Comparison of ENCODE assay signal across 8 cellular contexts in genomic region chr14:99972748-99973466, GRCh38.
DNase-seq lines count a peak whose midpoint lies in the region; TF ChIP-seq lines count a peak whose summit lies in the region.

No MANE protein-coding gene starts in this region.

- peaks cover 24% of the 10 kb centered on the region for H3K4me1 Mint-ChIP-seq in HFFc6 (ENCODE audit: low read depth)

- H3K36me3 ChIP-seq in ACC112 (ENCODE audit: insufficient read depth, low read length) = no peaks in the 10 kb centered on the region
- H3K36me3 ChIP-seq in brain microvascular endothelial cell (replicated peaks) = no peaks in the 10 kb centered on the region
- H3K36me3 ChIP-seq in muscle layer of colon (ENCODE audit: insufficient read depth, low read length) = no peaks in the 10 kb centered on the region

- H3K27me3 ChIP-seq in ACC112 (ENCODE audit: insufficient read depth, low read length) = no peaks in the 10 kb centered on the region
- H3K27me3 ChIP-seq in brain microvascular endothelial cell (replicated peaks) = no peaks in the 10 kb centered on the region
- H3K27me3 ChIP-seq in muscle layer of colon (ENCODE audit: control insufficient read depth in 1 of 2, insufficient read depth in 2 of 2, low read length in 2 of 2) = no peaks in the 10 kb centered on the region

- no peak overlapping the region for H3K27ac Mint-ChIP-seq in HFFc6

- H3K36me3 Mint-ChIP-seq in HFFc6 (ENCODE audit: low read depth) = peaks cover 11% of the 10 kb centered on the region; the same call in 1 of the 2 replicates

- TF ChIP-seq CTCF in HFFc6 (IDR thresholded peaks at IDR 0.05) (no peak), brain microvascular endothelial cell (IDR thresholded peaks at IDR 0.05; ENCODE audit: low read depth, low read length, missing control alignments) (no peak)

- H3K27me3 Mint-ChIP-seq in HFFc6 (ENCODE audit: insufficient read depth) = peaks cover 29% of the 10 kb centered on the region

- peak overlapping the region; percentile 83 for H3K4me3 Mint-ChIP-seq in HFFc6

- peaks cover 12% of the 10 kb centered on the region for H3K4me1 ChIP-seq in ACC112 (ENCODE audit: control insufficient read depth, insufficient read depth, low read length, unreplicated experiment)
- H3K4me1 ChIP-seq in muscle layer of colon (ENCODE audit: insufficient read depth, low read length) = peaks cover 9% of the 10 kb centered on the region

- in situ Hi-C loops in brain microvascular endothelial cell (cut with HindIII; ENCODE audit: low pct_ligation_motif_present, low sequenced_read_pairs) = no loop called here

- H3K4me3 ChIP-seq in ACC112 (ENCODE audit: low read depth, low read length) = peak overlapping the region; percentile 79
- H3K4me3 ChIP-seq in brain microvascular endothelial cell (ENCODE audit: low read depth, low read length) = peak overlapping the region; percentile 79
- peak overlapping the region; percentile 70 to 95 for H3K4me3 ChIP-seq in muscle layer of colon (ENCODE audit: low read depth in 1 of 2, low read length in 2 of 2)

- H2AFZ ChIP-seq in ACC112 (ENCODE audit: low read length, unreplicated experiment) = peak overlapping the region; percentile 91

- H3K79me2 ChIP-seq in ACC112 (ENCODE audit: control insufficient read depth, insufficient read depth, low read length, unreplicated experiment) = peaks cover 22% of the 10 kb centered on the region

- H3K27ac ChIP-seq in ACC112 (ENCODE audit: low read depth, low read length) (no peak overlapping the region), brain microvascular endothelial cell (no peak overlapping the region), muscle layer of colon (ENCODE audit: low read depth, low read length) (peak overlapping the region; percentile 30)

- DNase-seq in HFFc6 = no peak
- DNase-seq in brain microvascular endothelial cell = no peak
- no peak for DNase-seq in DMS153 (lab: John Stamatoyannopoulos, UW)
- DNase-seq in H4 (ENCODE audit: low spot score) = no peak
- DNase-seq in OCI-M1 (lab: John Stamatoyannopoulos, UW) = no peak
- DNase-seq in NOMO-1 (lab: John Stamatoyannopoulos, UW; ENCODE audit: unreplicated experiment in 2 of 2) = no peak

- H3K9ac ChIP-seq in muscle layer of colon (ENCODE audit: low read length) = peak overlapping the region; percentile 10

- no peaks in the 10 kb centered on the region for H3K9me3 Mint-ChIP-seq in HFFc6

- no peaks in the 10 kb centered on the region for H3K9me3 ChIP-seq in muscle layer of colon (ENCODE audit: low read length)
